Comparison of ENCODE assay signal across 8 cellular contexts in the genomic region with DNA sequence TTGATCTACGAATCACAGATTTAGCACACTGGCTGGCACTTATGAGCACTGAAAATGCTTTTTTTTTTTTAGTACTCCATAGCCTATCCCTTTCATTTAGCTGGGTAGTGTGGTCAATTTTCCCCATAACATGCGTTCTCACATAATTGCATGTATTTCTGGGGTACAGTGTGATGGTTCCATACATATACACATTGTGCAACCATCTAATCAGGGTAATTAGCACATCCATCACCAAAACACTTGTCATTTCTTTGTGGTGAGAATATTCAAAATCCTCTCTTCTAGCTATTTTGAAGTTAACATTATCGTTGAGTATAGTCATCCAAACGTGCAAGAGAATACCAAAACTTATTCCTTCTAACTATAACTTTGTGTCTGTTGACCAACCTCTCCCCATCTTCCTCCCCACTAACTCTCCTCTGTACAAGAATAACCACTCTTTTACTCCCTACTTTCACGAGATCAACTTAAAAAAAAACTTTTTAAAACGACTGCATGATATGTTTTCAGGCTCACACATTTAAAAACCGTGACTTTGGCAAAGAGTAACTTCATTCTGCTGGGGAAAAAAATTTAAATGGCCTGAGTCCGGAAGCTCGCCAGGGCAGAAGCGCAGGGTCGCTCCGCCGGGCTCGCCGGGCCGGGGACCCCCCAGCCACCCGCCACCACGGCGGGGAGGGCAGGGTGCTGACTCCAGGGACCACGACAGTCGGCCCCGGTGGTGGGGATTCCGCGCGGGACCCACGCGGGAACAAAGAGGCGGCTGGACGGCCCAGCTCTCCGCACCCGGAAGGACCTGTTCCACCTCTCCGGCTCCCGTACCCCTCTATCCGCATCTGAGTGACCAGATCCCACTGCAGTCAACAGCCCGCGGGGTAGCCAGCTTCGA. TPM values are rescaled to one million over a fixed set of nuclear protein-coding genes. Genes with fewer than 3 reads are reported as not detected.
DNase-seq lines count a peak whose midpoint lies in the region; ATAC-seq and TF ChIP-seq lines count a peak whose summit lies in the region.

No MANE protein-coding gene starts in this region.

- DNase-seq in activated T-cell treated with anti-CD3 and anti-CD28 coated beads, Interleukin-2, amount 50 U/mL, for 4 hours = no peak
- no peak for DNase-seq in activated T-cell treated with anti-CD3 and anti-CD28 coated beads, Interleukin-2, amount 50 U/mL, for 48 hours
- DNase-seq in adrenal gland (peak in 1 of 7 donors; percentile 50), immature natural killer cell (no peak), NCI-H226 (no peak), NCI-H82 (lab: John Stamatoyannopoulos, UW) (no peak)

- peak; percentile 1 to 2 for ATAC-seq in activated T-cell treated with anti-CD3 and anti-CD28 coated beads, Interleukin-2, amount 50 U/mL, for 4 hours
- peak; percentile 6 for ATAC-seq in HG03460 (IDR thresholded peaks at IDR 0.05; ENCODE audit: unreplicated experiment)

- H3K9ac ChIP-seq in stomach smooth muscle (ENCODE audit: low read length in 2 of 2) = peak overlapping the region; percentile 95 to 98

- H3K27ac ChIP-seq in adrenal gland (peak overlapping the region; percentile 81 to 95 (median 94)), stomach smooth muscle (ENCODE audit: low read length) (peak overlapping the region; percentile 97)

- intact Hi-C loops in adrenal gland (cut with DNase I) = no loop called here

- peak overlapping the region; percentile 90 to 99 (median 96) for H3K27ac Mint-ChIP-seq in immature natural killer cell

- peaks cover 2% of the 10 kb centered on the region for H3K36me3 Mint-ChIP-seq in activated T-cell treated with anti-CD3 and anti-CD28 coated beads, Interleukin-2, amount 50 U/mL, for 4 hours (ENCODE audit: insufficient read depth)
- H3K36me3 Mint-ChIP-seq in immature natural killer cell = no peaks in the 10 kb centered on the region

- peak overlapping the region; percentile 90 for H3K4me3 Mint-ChIP-seq in activated T-cell treated with anti-CD3 and anti-CD28 coated beads, Interleukin-2, amount 50 U/mL, for 4 hours
- H3K4me3 Mint-ChIP-seq in immature natural killer cell = peak overlapping the region; percentile 92 to 97 (median 95)

- H3K4me3 ChIP-seq in adrenal gland (peak overlapping the region; percentile 65 to 90 (median 78)), stomach smooth muscle (ENCODE audit: low read length in 2 of 2) (peak overlapping the region; percentile 92 to 95)

- no peak for TF ChIP-seq CTCF in adrenal gland (IDR thresholded peaks at IDR 0.05)

- no peaks in the 10 kb centered on the region for H3K27me3 Mint-ChIP-seq in activated T-cell treated with anti-CD3 and anti-CD28 coated beads, Interleukin-2, amount 50 U/mL, for 4 hours (ENCODE audit: low read depth)
- peaks cover 9 to 24% (median 14%) of the 10 kb centered on the region in 3 donors for H3K27me3 Mint-ChIP-seq in immature natural killer cell (ENCODE audit: low read depth in 3 of 3)

- H3K36me3 ChIP-seq in adrenal gland (replicated peaks in 1 of 2) (no peaks in the 10 kb centered on the region), stomach smooth muscle (ENCODE audit: control insufficient read depth in 2 of 2, insufficient read depth in 2 of 2, low read length in 2 of 2) (no peaks in the 10 kb centered on the region)

- H3K9me3 Mint-ChIP-seq in activated T-cell treated with anti-CD3 and anti-CD28 coated beads, Interleukin-2, amount 50 U/mL, for 4 hours = no peaks in the 10 kb centered on the region
- H3K9me3 Mint-ChIP-seq in immature natural killer cell = no peaks in the 10 kb centered on the region

- H3K27me3 ChIP-seq in adrenal gland = no peaks in the 10 kb centered on the region
- no peaks in the 10 kb centered on the region for H3K27me3 ChIP-seq in stomach smooth muscle (ENCODE audit: control insufficient read depth in 1 of 2, insufficient read depth in 2 of 2, low read length in 2 of 2)

- WGBS in adrenal gland, 4 donors = 5 to 10% (median 7%) methylated on average over 18 to 37 of the region's 37 CpGs

- peaks cover 0 to 22% of the 10 kb centered on the region in 2 donors for H3K4me1 ChIP-seq in adrenal gland (replicated peaks in 1 of 2)
- H3K4me1 ChIP-seq in stomach smooth muscle (ENCODE audit: control insufficient read depth, insufficient read depth, low read length) = peaks cover 11% of the 10 kb centered on the region

- no peaks in the 10 kb centered on the region for H3K9me3 ChIP-seq in adrenal gland (replicated peaks in 1 of 3)
- H3K9me3 ChIP-seq in stomach smooth muscle (ENCODE audit: control insufficient read depth in 2 of 2, low read length in 2 of 2) = no peaks in the 10 kb centered on the region

- peaks cover 57% of the 10 kb centered on the region for H3K4me1 Mint-ChIP-seq in activated T-cell treated with anti-CD3 and anti-CD28 coated beads, Interleukin-2, amount 50 U/mL, for 4 hours (ENCODE audit: low read depth)
- peaks cover 45 to 50% of the 10 kb centered on the region in 2 donors for H3K4me1 Mint-ChIP-seq in immature natural killer cell

- no peak for TF ChIP-seq POLR2A in adrenal gland (IDR thresholded peaks at IDR 0.05)

RNA-seq across cellular contexts. Expression of a gene that starts 0.9 kb away (rescaled TPM):
- total RNA-seq in activated T-cell treated with anti-CD3 and anti-CD28 coated beads, Interleukin-2, amount 50 U/mL, for 4 hours = 10 to 100 TPM; 48.5 to 50.4 (median 49.1) TPM
- total RNA-seq in adrenal gland = 10 to 100 TPM; 49.1 to 67.8 (median 56.7) TPM
- polyA plus RNA-seq in adrenal gland (10 to 100 TPM; 46.3 to 63.3 (median 48.6) TPM), immature natural killer cell (100 to 1,000 TPM; 114 to 130 (median 115) TPM)

RNA-seq across cellular contexts. Expression of a gene that starts 58.4 kb away (rescaled TPM):
- total RNA-seq in activated T-cell treated with anti-CD3 and anti-CD28 coated beads, Interleukin-2, amount 50 U/mL, for 4 hours = 1 to 10 TPM; 3.3 to 4.0 (median 3.9) TPM
- under 1 TPM in 1 of 8 donors, not detected in 7; 0.78 TPM for total RNA-seq in adrenal gland
- polyA plus RNA-seq in adrenal gland (under 1 TPM in 1 of 3 donors, not detected in 2; 0.03 TPM), immature natural killer cell (10 to 100 TPM; 10.1 to 30.0 (median 21.1) TPM)
